Comparison of ENCODE assay signal across 8 cellular contexts in the genomic region with DNA sequence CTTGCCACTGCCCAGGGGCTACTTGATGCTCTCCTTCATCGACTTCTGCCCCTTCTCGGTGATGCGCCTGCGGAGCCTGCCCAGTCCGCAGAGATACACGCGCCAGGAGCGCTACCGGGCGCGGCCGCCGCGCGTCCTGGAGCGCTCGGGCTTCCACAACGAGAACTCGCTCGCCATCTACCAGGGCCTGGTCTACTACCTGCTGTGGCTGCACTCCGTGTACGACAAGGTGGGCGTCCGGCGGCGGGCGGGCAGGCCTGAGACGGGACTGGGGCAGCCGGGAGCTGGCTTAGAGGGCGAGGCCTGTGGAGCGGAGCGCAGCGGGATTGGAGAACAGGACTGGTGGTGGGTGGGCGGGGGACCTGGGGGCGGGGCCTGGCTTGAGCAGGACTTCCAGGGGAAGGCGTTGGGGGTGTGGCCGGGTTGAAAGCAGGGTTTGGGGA. TPM values are rescaled to one million over a fixed set of nuclear protein-coding genes. Genes with fewer than 3 reads are reported as not detected.
A peak's percentile ranks its signal among the peaks of the same experiment; 100 is the strongest.
DNase-seq lines count a peak whose midpoint lies in the region; ATAC-seq and TF ChIP-seq lines count a peak whose summit lies in the region.

No MANE protein-coding gene starts in this region.

- peak overlapping the region; percentile 84 to 95 (median 90) for H3K4me3 Mint-ChIP-seq in IgD-negative memory B cell
- H3K4me3 Mint-ChIP-seq in neural crest cell = peak overlapping the region; percentile 85

- CTCF ChIA-PET in RWPE1 (lab: Yijun Ruan, JAX) = interaction anchor here (0.9 to 1.1 kb wide), 3 partner anchors 19 to 127 kb away, joined by 4 to 5 read pairs (median 4); a partner anchor contains a TSS

- H3K27me3 Mint-ChIP-seq in IgD-negative memory B cell (peaks cover 3% of the 10 kb centered on the region), neural crest cell (ENCODE audit: low read depth) (peaks cover 61% of the 10 kb centered on the region)

- DNase-seq in RWPE1 (ENCODE audit: low spot score) (peak; percentile 88), activated gamma-delta T cell (lab: John Stamatoyannopoulos, UW) (peak; percentile 46), foreskin melanocyte (peak; percentile 64), neural crest cell (ENCODE audit: low read depth, low spot score) (peak; percentile 65), stromal cell of bone marrow (ENCODE audit: low read depth) (peak; percentile 42)

- TF ChIP-seq CTCF in GM12872 (IDR thresholded peaks at IDR 0.05; ENCODE audit: insufficient read depth, low read depth, low read length) (peak; percentile 19; the same call in 1 of the 3 replicates), RWPE1 (conservative IDR thresholded peaks at IDR 0.05; ENCODE audit: low read depth) (no peak), neural crest cell (conservative IDR thresholded peaks at IDR 0.05) (peak; percentile 48)

- no peak for ATAC-seq in GM18498 (IDR thresholded peaks at IDR 0.05; ENCODE audit: unreplicated experiment)

- H3K9me3 Mint-ChIP-seq in IgD-negative memory B cell (no peaks in the 10 kb centered on the region), neural crest cell (no peaks in the 10 kb centered on the region)

- POLR2A ChIA-PET in RWPE1 (lab: Yijun Ruan, JAX; ENCODE audit: low non-redundant PET) = no interaction called here

- H3K27ac Mint-ChIP-seq in IgD-negative memory B cell (no peak overlapping the region), neural crest cell (ENCODE audit: unreplicated experiment) (no peak overlapping the region)

- H3K36me3 Mint-ChIP-seq in IgD-negative memory B cell (no peaks in the 10 kb centered on the region), neural crest cell (ENCODE audit: low read depth) (no peaks in the 10 kb centered on the region)

- peak overlapping the region; percentile 84 for H3K27ac ChIP-seq in RWPE1

- H3K4me1 Mint-ChIP-seq in IgD-negative memory B cell = peaks cover 0 to 7% (median 4%) of the 10 kb centered on the region in 3 donors
- H3K4me1 Mint-ChIP-seq in neural crest cell = peaks cover 9% of the 10 kb centered on the region

RNA-seq across cellular contexts. Expression of a gene that starts 12.7 kb away (rescaled TPM):
- 191 TPM for polyA plus RNA-seq in IgD-negative memory B cell
- 186 and 190 TPM in 2 replicates for total RNA-seq in neural crest cell

RNA-seq across cellular contexts. Expression of a gene that starts 26.0 kb away (rescaled TPM):
- 1.6 TPM for polyA plus RNA-seq in IgD-negative memory B cell
- total RNA-seq in neural crest cell = 5.0 and 6.0 TPM in 2 replicates

RNA-seq across cellular contexts. Expression of a gene that starts 26.2 kb away (rescaled TPM):
- polyA plus RNA-seq in IgD-negative memory B cell = not detected
- total RNA-seq in neural crest cell = 1.4 and 2.2 TPM in 2 replicates

RNA-seq across cellular contexts. Expression of a gene that starts 26.8 kb away (rescaled TPM):
- polyA plus RNA-seq in IgD-negative memory B cell = not detected
- total RNA-seq in neural crest cell = 11.2 and 12.0 TPM in 2 replicates

RNA-seq across cellular contexts. Expression of a gene that starts 41.2 kb away (rescaled TPM):
- 26.2 TPM for polyA plus RNA-seq in IgD-negative memory B cell
- 10.6 and 11.8 TPM in 2 replicates for total RNA-seq in neural crest cell
